ENCODE assay signal across 8 cellular contexts in genomic region chr10:9850415-9850814, GRCh38.
"Had no signal": no experiment of that assay in that cellular context is flagged by ENCODE, and none has a peak within 500 bp of the region (broad histone marks: within the 10 kb centered on the region; RNA-seq: fewer than 3 reads in every experiment).

No MANE protein-coding gene starts in this region.

- ATAC-seq: GM23338 had no signal

- H3K4me2 ChIP-seq: GM23338 had no signal

- H2AFZ ChIP-seq: GM23338 had no signal

- DNase-seq: H9, HCEC 1CT, IMR-90, KBM-7 had no signal

- H3K4me3 ChIP-seq: GM23338 had no signal

- FAIRE-seq: H1, H54, HTR-8/SVneo had no signal
